8 cellular contexts compared by ENCODE assay signal in the genomic region with DNA sequence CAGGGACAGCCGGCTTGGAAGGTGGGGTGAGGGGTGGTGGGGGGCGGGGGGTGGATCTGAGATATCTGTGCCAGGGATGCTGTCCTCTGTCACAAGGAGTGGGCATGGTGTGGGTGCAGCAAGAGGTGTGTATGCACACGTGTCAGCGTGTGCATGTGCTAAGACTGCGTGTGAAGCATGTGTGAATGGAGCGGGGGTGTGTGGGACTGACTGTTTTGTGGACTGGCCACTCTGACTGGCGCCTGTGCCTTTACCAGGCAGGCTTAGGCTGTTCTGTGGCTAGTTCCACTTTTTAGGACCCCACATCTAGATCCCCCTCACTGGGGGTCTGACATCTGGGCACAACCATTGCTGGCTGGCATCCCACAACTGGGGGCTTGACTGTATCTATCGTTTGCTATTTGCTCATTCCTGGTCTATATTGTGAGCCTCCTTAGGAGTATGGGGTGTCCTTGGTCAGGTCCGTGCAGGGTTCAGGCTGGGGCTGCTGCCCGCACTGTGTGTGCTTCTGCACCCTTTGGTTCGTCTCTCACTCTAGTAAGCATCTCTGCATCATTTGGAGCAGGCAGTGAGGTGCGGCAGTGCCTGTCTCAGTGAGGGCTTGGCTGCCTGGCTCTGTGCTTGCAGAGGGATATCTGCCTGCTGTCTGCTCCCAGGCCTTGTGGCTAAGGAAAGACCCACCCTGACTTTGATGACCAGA. TPM values are rescaled to one million over a fixed set of nuclear protein-coding genes. Genes with fewer than 3 reads are reported as not detected.
DNase-seq lines count a peak whose midpoint lies in the region; ATAC-seq and TF ChIP-seq lines count a peak whose summit lies in the region.

No MANE protein-coding gene starts in this region.

- no peak for ATAC-seq in GM18867 (IDR thresholded peaks at IDR 0.05; ENCODE audit: unreplicated experiment)
- no peak for ATAC-seq in GM19035 (IDR thresholded peaks at IDR 0.05; ENCODE audit: unreplicated experiment)

- H3F3A ChIP-seq in smooth muscle cell (ENCODE audit: low read depth), result peaks cover 7% of the 10 kb centered on the region

- peak overlapping the region; percentile 65 for H3K9ac ChIP-seq in smooth muscle cell (ENCODE audit: low read depth)

- WGBS in smooth muscle cell (ENCODE audit: low lambda C conversion rate), result 73% methylated on average over 11 of the region's 12 CpGs

- no peaks in the 10 kb centered on the region for H3K9me3 ChIP-seq in smooth muscle cell (replicated peaks; ENCODE audit: low read depth)

- H3K27me3 ChIP-seq in smooth muscle cell (ENCODE audit: low read depth), result no peaks in the 10 kb centered on the region

- H3K36me3 ChIP-seq in smooth muscle cell (ENCODE audit: low read depth), result no peaks in the 10 kb centered on the region

- peaks cover 17% of the 10 kb centered on the region for H3K4me1 ChIP-seq in smooth muscle cell (ENCODE audit: low read depth)

- DNase-seq in GM20000 (ENCODE audit: low spot score) (peak; percentile 36), foreskin fibroblast (peak in 1 of 2 donors; percentile 56), smooth muscle cell (lab: John Stamatoyannopoulos, UW; ENCODE audit: unreplicated experiment) (no peak), NCI-H526 treated with DMSO at 0.1 percent for 48 hours (lab: John Stamatoyannopoulos, UW) (no peak), NK-92 (lab: John Stamatoyannopoulos, UW; ENCODE audit: unreplicated experiment) (no peak)

- H3K4me3 ChIP-seq in WI38 (ENCODE audit: low read depth, low read length) (peak overlapping the region; percentile 89), foreskin fibroblast (ENCODE audit: low read depth in 1 of 2, low read length in 2 of 2) (peak overlapping the region; percentile 86 to 99), smooth muscle cell (peak overlapping the region; percentile 83)

- H2AFZ ChIP-seq in smooth muscle cell (ENCODE audit: low read depth), result no peak overlapping the region

- H3K79me2 ChIP-seq in smooth muscle cell (ENCODE audit: low read depth), result peaks cover 56% of the 10 kb centered on the region

- peak overlapping the region; percentile 63 for H3K27ac ChIP-seq in smooth muscle cell (ENCODE audit: low read depth)

- peak overlapping the region; percentile 96 for H3K4me2 ChIP-seq in smooth muscle cell

- H4K20me1 ChIP-seq in smooth muscle cell (ENCODE audit: low read depth), result peaks cover 55% of the 10 kb centered on the region

- TF ChIP-seq CTCF in GM20000 (IDR thresholded peaks at IDR 0.05; ENCODE audit: extremely low read depth, missing control alignments) (no peak), WI38 (IDR thresholded peaks at IDR 0.05; ENCODE audit: low read depth, low read length) (no peak), foreskin fibroblast (IDR thresholded peaks at IDR 0.05; ENCODE audit: low read depth, low read length) (no peak), smooth muscle cell (IDR thresholded peaks at IDR 0.05; ENCODE audit: borderline replicate concordance, insufficient read depth, poor library complexity, severe bottlenecking) (no peak)

RNA-seq across cellular contexts. Expression of gene AMPD2, which starts 1.9 kb away (rescaled TPM):
- 57.4 and 69.2 TPM in 2 replicates for total RNA-seq in smooth muscle cell
- 104 and 122 TPM in 2 replicates for polyA plus RNA-seq in smooth muscle cell

RNA-seq across cellular contexts. Expression of gene GNAT2, which starts 2.1 kb away (rescaled TPM):
- not detected in 2 replicates for total RNA-seq in smooth muscle cell
- not detected in 2 replicates for polyA plus RNA-seq in smooth muscle cell

RNA-seq across cellular contexts. Expression of gene GSTM4, which starts 34.3 kb away (rescaled TPM):
- 23.2 and 25.8 TPM in 2 replicates for total RNA-seq in smooth muscle cell
- polyA plus RNA-seq in smooth muscle cell, result 32.8 and 34.4 TPM in 2 replicates

RNA-seq across cellular contexts. Expression of gene GSTM2, which starts 46.3 kb away (rescaled TPM):
- 29.2 and 30.3 TPM in 2 replicates for total RNA-seq in smooth muscle cell
- polyA plus RNA-seq in smooth muscle cell, result 41.2 and 43.8 TPM in 2 replicates
